ENCODE assay signal across 15 cellular contexts in the genomic region with DNA sequence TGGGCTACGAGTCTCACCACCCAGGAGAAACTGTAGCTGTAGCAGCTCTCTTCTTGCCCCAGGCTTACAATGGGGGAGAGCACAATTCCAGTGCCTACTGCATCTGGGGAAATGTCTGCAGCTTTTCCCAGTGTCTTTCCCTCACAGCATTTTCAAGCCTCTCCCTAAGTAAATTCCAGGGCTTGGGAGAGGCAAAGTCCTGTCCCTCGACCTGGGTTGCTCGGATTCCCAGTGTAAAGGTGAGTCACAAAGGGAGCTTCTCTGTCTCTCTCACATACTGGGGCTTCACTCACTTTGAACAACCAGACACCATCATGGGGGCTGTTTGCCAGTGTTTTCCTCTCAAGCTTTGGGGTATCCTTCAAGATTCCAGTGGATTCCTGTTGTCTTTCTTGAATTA.
DNase-seq lines count a peak whose midpoint lies in the region; ATAC-seq, FAIRE-seq and TF ChIP-seq lines count a peak whose summit lies in the region.
"Had no signal": no experiment of that assay in that cellular context is flagged by ENCODE, and none has a peak within 500 bp of the region (broad histone marks: within the 10 kb centered on the region; RNA-seq: fewer than 3 reads in every experiment).

No MANE protein-coding gene starts in this region.

- CTCF ChIA-PET in H1 (lab: Charles Lee; ENCODE audit: partially characterized antibody), result interaction anchor here (1.1 to 1.2 kb wide), 2 partner anchors 9 to 21 kb away, joined by 3 read pairs; no protein-coding TSS in a partner anchor

- no peak overlapping the region for H3K4me3 ChIP-seq in H1 (ENCODE audit: extremely low read depth in 1 of 4, insufficient read depth in 2 of 4, low read depth in 3 of 4, low read length in 4 of 4)
- H3K4me3 ChIP-seq in small intestine (ENCODE audit: low read depth in 1 of 2, low read length in 2 of 2), result no peak overlapping the region
- H3K4me3 ChIP-seq in breast epithelium, result no peak overlapping the region
- H3K4me3 ChIP-seq: BLaER1 treated with 17β-estradiol and CSF1 and Interleukin-3, amounts not matched to agents 10 nM and 100 nM; GM23248; HAP-1 had no signal

- H2BK15ac ChIP-seq in H9 (ENCODE audit: low read depth, low read length) (no peak overlapping the region), H1 (ENCODE audit: low read length) (no peak overlapping the region)

- H3K27me3 Mint-ChIP-seq in H9 (ENCODE audit: low read depth) (no peaks in the 10 kb centered on the region), nephron progenitor cell (ENCODE audit: low read depth, poor library complexity) (no peaks in the 10 kb centered on the region)
- H3K27me3 Mint-ChIP-seq: CD4-positive, CD25-positive, alpha-beta regulatory T cell had no signal

- H3K23me2 ChIP-seq in H9 (ENCODE audit: insufficient read length, low read depth, low read length, poor library complexity, severe bottlenecking) (no peaks in the 10 kb centered on the region), H1 (ENCODE audit: low read depth, low read length) (peaks cover 2% of the 10 kb centered on the region; the same call in 1 of the 2 replicates)

- H2AK5ac ChIP-seq in H9 (ENCODE audit: insufficient read length, low read length), result no peak overlapping the region
- no peak overlapping the region for H2AK5ac ChIP-seq in H1 (ENCODE audit: low read depth, low read length)

- intact Hi-C loops in breast epithelium (cut with DNase I; ENCODE audit: low total_unique reads), result no loop called here

- ATAC-seq in HG02610 (IDR thresholded peaks at IDR 0.05; ENCODE audit: unreplicated experiment), result no peak

- H3K9ac ChIP-seq in H9 (ENCODE audit: extremely low read depth, insufficient read length, low read length) (no peak overlapping the region), H1 (replicated peaks in 1 of 4; ENCODE audit: extremely low read depth in 1 of 4, low read depth in 3 of 4, low read length in 3 of 4) (no peak overlapping the region)
- H3K9ac ChIP-seq: BLaER1 treated with 17β-estradiol and CSF1 and Interleukin-3, amounts not matched to agents 10 nM and 100 nM; GM23248 had no signal

- TF ChIP-seq CTCF in H9 (conservative IDR thresholded peaks at IDR 0.05) (no peak), H1 (IDR thresholded peaks at IDR 0.05; ENCODE audit: control extremely low read depth in 1 of 3, insufficient read depth in 1 of 3, low read depth in 1 of 3, low read length in 3 of 3) (no peak), breast epithelium (IDR thresholded peaks at IDR 0.05) (no peak), nephron progenitor cell (IDR thresholded peaks at IDR 0.05) (no peak)

- H3K27ac Mint-ChIP-seq in H9 (peak overlapping the region in 2 of 3 experiments; percentile 62 to 90; a peak in 1 of 7 replicates), nephron progenitor cell (no peak overlapping the region)
- H3K27ac Mint-ChIP-seq: CD4-positive, CD25-positive, alpha-beta regulatory T cell had no signal

- no peak for TF ChIP-seq RAD21 in H1 (IDR thresholded peaks at IDR 0.05 in 1 of 2, conservative IDR thresholded peaks at IDR 0.05 in 1 of 2; ENCODE audit: low read depth in 2 of 2, low read length in 2 of 2)

- H4K20me1 ChIP-seq in H9 (ENCODE audit: control insufficient read depth, insufficient read depth, insufficient read length), result no peaks in the 10 kb centered on the region
- H4K20me1 ChIP-seq in H1 (replicated peaks in 1 of 2; ENCODE audit: control insufficient read depth in 1 of 2, insufficient read depth in 2 of 2, low read length in 2 of 2), result no peaks in the 10 kb centered on the region
- H4K20me1 ChIP-seq: BLaER1 treated with 17β-estradiol and CSF1 and Interleukin-3, amounts not matched to agents 10 nM and 100 nM had no signal

- H3K14ac ChIP-seq in H9 (ENCODE audit: insufficient read depth, low read length) (no peak overlapping the region; the same call in 1 of the 2 replicates), H1 (ENCODE audit: insufficient read length) (no peak overlapping the region)

- TF ChIP-seq POLR2A in H1 (IDR thresholded peaks at IDR 0.05; ENCODE audit: control extremely low read depth in 1 of 2, low read depth in 2 of 2, low read length in 2 of 2) (no peak), breast epithelium (IDR thresholded peaks at IDR 0.05) (no peak)

- H3K4me1 Mint-ChIP-seq in H9, result peaks cover 2 to 5% of the 10 kb centered on the region in 2 experiments; a peak in 1 of 4 replicates
- no peaks in the 10 kb centered on the region for H3K4me1 Mint-ChIP-seq in nephron progenitor cell

- H4K8ac ChIP-seq in H9 (replicated peaks; ENCODE audit: insufficient read length, low read depth, low read length) (no peak overlapping the region), H1 (ENCODE audit: extremely low read depth, insufficient read depth, low read length) (no peak overlapping the region)

- FAIRE-seq in H1 (lab: Jason Lieb, UNC) (no peak), small intestine (lab: Jason Lieb, UNC) (no peak)
- FAIRE-seq: GM12891 had no signal

- H3T11ph ChIP-seq in H9 (ENCODE audit: low read length), result no peak overlapping the region

- H2BK5ac ChIP-seq in H9 (ENCODE audit: insufficient read length, low read length) (no peak overlapping the region), H1 (ENCODE audit: low read depth, low read length) (no peak overlapping the region)

- no peaks in the 10 kb centered on the region for H3K27me3 ChIP-seq in H9 (ENCODE audit: insufficient read depth, low read length)
- H3K27me3 ChIP-seq in H1 (replicated peaks in 1 of 4; ENCODE audit: control insufficient read depth in 3 of 4, extremely low read depth in 1 of 4, insufficient read depth in 3 of 4, low read length in 3 of 4), result no peaks in the 10 kb centered on the region
- H3K27me3 ChIP-seq in small intestine (ENCODE audit: control insufficient read depth in 2 of 2, insufficient read depth in 2 of 2, low read length in 2 of 2), result no peaks in the 10 kb centered on the region
- no peaks in the 10 kb centered on the region for H3K27me3 ChIP-seq in breast epithelium
- H3K27me3 ChIP-seq: BLaER1 treated with 17β-estradiol and CSF1 and Interleukin-3, amounts not matched to agents 10 nM and 100 nM had no signal

- H4K91ac ChIP-seq in H9 (ENCODE audit: insufficient read length, low read depth, low read length) (no peak overlapping the region), H1 (replicated peaks; ENCODE audit: insufficient read length, low read length) (no peak overlapping the region)

- no CpG with 5 or more reads among the region's 3 CpGs for WGBS in H9 (ENCODE audit: extremely low coverage, insufficient read length, low lambda C conversion rate)
- 89% methylated on average over 3 of the region's 3 CpGs; no CpG with 5 or more reads in 1 of the 2 experiments for WGBS in H1 (ENCODE audit: extremely low coverage in 1 of 2, insufficient coverage in 1 of 2, insufficient read length in 1 of 2, insufficient replicate concordance in 2 of 2, low coverage in 1 of 2, low lambda C conversion rate in 2 of 2, missing lambda C conversion rate in 1 of 2), 2 experiments
- WGBS in small intestine, 3 donors, result 28 to 64% (median 60%) methylated on average over 3 of the region's 3 CpGs

- H2AFZ ChIP-seq in H9 (ENCODE audit: low read length) (no peak overlapping the region), H1 (ENCODE audit: low read length) (no peak overlapping the region)
- H2AFZ ChIP-seq: GM23248 had no signal

- no peak overlapping the region for H3K56ac ChIP-seq in H9 (ENCODE audit: insufficient read length, low read depth, low read length)
- no peak overlapping the region for H3K56ac ChIP-seq in H1 (replicated peaks; ENCODE audit: insufficient read length, low read depth, low read length)

- H2BK120ac ChIP-seq in H9 (ENCODE audit: low read depth, low read length, poor library complexity, severe bottlenecking) (no peak overlapping the region), H1 (replicated peaks; ENCODE audit: low read depth, low read length) (no peak overlapping the region)

- H3K9me3 ChIP-seq in H9 (ENCODE audit: control insufficient read depth, low read depth, low read length), result no peaks in the 10 kb centered on the region
- H3K9me3 ChIP-seq in H1 (ENCODE audit: insufficient read depth in 2 of 2, low read depth in 1 of 2, low read length in 1 of 2), result peaks cover 0 to under 1% of the 10 kb centered on the region in 2 experiments; a peak in 1 of 4 replicates
- H3K9me3 ChIP-seq in small intestine (ENCODE audit: control insufficient read depth, low read depth), result no peaks in the 10 kb centered on the region
- H3K9me3 ChIP-seq in breast epithelium, result peaks cover 5 to 11% of the 10 kb centered on the region in 2 donors
- H3K9me3 ChIP-seq: HAP-1 had no signal

- H4K5ac ChIP-seq in H9 (ENCODE audit: insufficient read length, low read depth, low read length) (no peak overlapping the region), H1 (ENCODE audit: insufficient read length, low read depth, low read length) (no peak overlapping the region)

- no peak overlapping the region for H3K4me2 ChIP-seq in H9 (ENCODE audit: insufficient read depth, insufficient read length, low read length)
- no peak overlapping the region for H3K4me2 ChIP-seq in H1 (ENCODE audit: insufficient read depth in 1 of 2, low read depth in 2 of 2, low read length in 2 of 2)
- H3K4me2 ChIP-seq: BLaER1 treated with 17β-estradiol and CSF1 and Interleukin-3, amounts not matched to agents 10 nM and 100 nM had no signal

- H3K18ac ChIP-seq in H9 (ENCODE audit: insufficient read length, low read depth, low read length), result no peak overlapping the region
- no peak overlapping the region for H3K18ac ChIP-seq in H1 (ENCODE audit: extremely low read depth, low read length)

- H2BK12ac ChIP-seq in H9 (ENCODE audit: insufficient read length, low read depth, low read length) (no peak overlapping the region), H1 (ENCODE audit: low read depth, low read length) (0 out of 2 replicates have a peak overlapping the region, but pooled peaks have one; percentile 70)

- no peaks in the 10 kb centered on the region for H3K79me1 ChIP-seq in H9 (ENCODE audit: insufficient read depth, low read depth, low read length, poor library complexity, severe bottlenecking)
- H3K79me1 ChIP-seq in H1 (ENCODE audit: low read depth, low read length), result no peaks in the 10 kb centered on the region

- H3K27ac ChIP-seq in H9 (ENCODE audit: insufficient read length, low read depth, low read length) (no peak overlapping the region), H1 (ENCODE audit: low read depth, low read length) (no peak overlapping the region), small intestine (ENCODE audit: low read depth in 1 of 2, low read length in 1 of 2) (no peak overlapping the region), breast epithelium (no peak overlapping the region)
- H3K27ac ChIP-seq: BLaER1 treated with 17β-estradiol and CSF1 and Interleukin-3, amounts not matched to agents 10 nM and 100 nM; GM23248 had no signal

- H3K4ac ChIP-seq in H9 (ENCODE audit: low read depth, low read length), result no peak overlapping the region
- H3K4ac ChIP-seq in H1 (replicated peaks; ENCODE audit: insufficient read length, low read depth, low read length), result no peak overlapping the region

- no peak overlapping the region for H2BK20ac ChIP-seq in H9 (ENCODE audit: low read depth, low read length, poor library complexity, severe bottlenecking)
- H2BK20ac ChIP-seq in H1 (ENCODE audit: low read length), result peak overlapping the region; percentile 61; the same call in 1 of the 2 replicates

- no peak for DNase-seq in H9
- DNase-seq in H1 (ENCODE audit: low read depth in 1 of 2, low spot score in 2 of 2), result no peak
- peak; percentile 15 for DNase-seq in iPS-NIHi7 (ENCODE audit: extremely low spot score)
- DNase-seq in small intestine, result peak; percentile 60
- DNase-seq in breast epithelium (ENCODE audit: low spot score in 2 of 2), result no peak
- DNase-seq in nephron progenitor cell, result no peak
- DNase-seq: ACHN; Calu3; CD4-positive, CD25-positive, alpha-beta regulatory T cell; DMS79; GM23248 had no signal

- TF ChIP-seq EP300 in H1 (IDR thresholded peaks at IDR 0.05; ENCODE audit: borderline replicate concordance in 1 of 2, low read depth in 2 of 2, low read length in 2 of 2), result no peak

- peaks cover 8 to 12% of the 10 kb centered on the region in 2 experiments; a peak in 4 of 5 replicates for H3K9me3 Mint-ChIP-seq in H9
- H3K9me3 Mint-ChIP-seq in nephron progenitor cell, result peaks cover 18% of the 10 kb centered on the region

- H3K23ac ChIP-seq in H9 (ENCODE audit: insufficient read length, low read depth, low read length), result no peak overlapping the region
- no peak overlapping the region for H3K23ac ChIP-seq in H1 (ENCODE audit: insufficient read length)

- H3K4me3 Mint-ChIP-seq in H9 (no peak overlapping the region), nephron progenitor cell (no peak overlapping the region)

- H3K79me2 ChIP-seq in H9 (ENCODE audit: insufficient read depth, low read length) (no peaks in the 10 kb centered on the region), H1 (ENCODE audit: control insufficient read depth in 1 of 2, insufficient read depth in 2 of 2, low read length in 2 of 2) (no peaks in the 10 kb centered on the region)

- POLR2A ChIA-PET in H1 (lab: Charles Lee; ENCODE audit: partially characterized antibody), result no interaction called here

- H3K36me3 Mint-ChIP-seq in H9 (ENCODE audit: insufficient read depth in 1 of 3, low read depth in 3 of 3), result peaks cover 8 to 14% (median 9%) of the 10 kb centered on the region in 3 experiments
- no peaks in the 10 kb centered on the region for H3K36me3 Mint-ChIP-seq in nephron progenitor cell (ENCODE audit: low read depth)
- H3K36me3 Mint-ChIP-seq: CD4-positive, CD25-positive, alpha-beta regulatory T cell had no signal

- H3K4me1 ChIP-seq in H9 (ENCODE audit: insufficient read depth, low read length) (no peaks in the 10 kb centered on the region), H1 (replicated peaks in 1 of 4; ENCODE audit: control insufficient read depth in 3 of 4, insufficient read depth in 4 of 4, low read length in 3 of 4) (no peaks in the 10 kb centered on the region), small intestine (ENCODE audit: control insufficient read depth in 2 of 2, insufficient read depth in 1 of 2, low read depth in 1 of 2, low read length in 1 of 2) (no peaks in the 10 kb centered on the region), breast epithelium (no peaks in the 10 kb centered on the region)
- H3K4me1 ChIP-seq: BLaER1 treated with 17β-estradiol and CSF1 and Interleukin-3, amounts not matched to agents 10 nM and 100 nM had no signal

- no peaks in the 10 kb centered on the region; a peak in 1 of 8 replicates for H3K36me3 ChIP-seq in H1 (ENCODE audit: control insufficient read depth in 2 of 4, insufficient read depth in 4 of 4, low read length in 3 of 4)
- no peaks in the 10 kb centered on the region for H3K36me3 ChIP-seq in small intestine (ENCODE audit: control insufficient read depth in 2 of 2, insufficient read depth in 2 of 2, low read length in 2 of 2)
- no peaks in the 10 kb centered on the region for H3K36me3 ChIP-seq in breast epithelium
- H3K36me3 ChIP-seq: BLaER1 treated with 17β-estradiol and CSF1 and Interleukin-3, amounts not matched to agents 10 nM and 100 nM; HAP-1 had no signal

Comparison
In these comparisons a context has a peak if more than half of its experiments do, and no peak if none do; other contexts are left out.
1. DNase-seq: peak in iPS-NIHi7 (single experiment) and small intestine (single experiment); none in H9 (single experiment), H1 (0 of 2), breast epithelium (0 of 2) and nephron progenitor cell (single experiment).